ENCODE assay signal across 21 cellular contexts in genomic region chr2:205880048-205880447, GRCh38.
"Had no signal": no experiment of that assay in that cellular context is flagged by ENCODE, and none has a peak within 500 bp of the region (broad histone marks: within the 10 kb centered on the region; RNA-seq: fewer than 3 reads in every experiment).

No MANE protein-coding gene starts in this region.

- H3K4me1 ChIP-seq: esophagus squamous epithelium, gastrocnemius medialis, heart left ventricle, left ventricle myocardium inferior, lower lobe of right lung had no signal

- H3K4me3 ChIP-seq: coronary artery, esophagus squamous epithelium, gastrocnemius medialis, heart left ventricle, hepatocyte, left ventricle myocardium inferior, lower lobe of right lung, mucosa of descending colon had no signal

- H3K27me3 ChIP-seq: esophagus squamous epithelium, heart left ventricle, hepatocyte had no signal

- H3K27ac ChIP-seq: coronary artery, dorsolateral prefrontal cortex, esophagus squamous epithelium, gastrocnemius medialis, heart left ventricle, hepatocyte, left ventricle myocardium inferior, lower lobe of right lung had no signal

- H3K9me3 ChIP-seq: esophagus squamous epithelium, gastrocnemius medialis, heart left ventricle, left ventricle myocardium inferior, lower lobe of right lung, mucosa of descending colon had no signal

- H3K36me3 ChIP-seq: esophagus squamous epithelium, gastrocnemius medialis, heart left ventricle, left ventricle myocardium inferior, lower lobe of right lung had no signal

- DNase-seq: dermis blood vessel endothelial cell; effector CD4-positive, alpha-beta T cell; effector memory CD4-positive, alpha-beta T cell; esophagus squamous epithelium; foreskin fibroblast; foreskin melanocyte; gastrocnemius medialis; heart left ventricle; immature natural killer cell; islet precursor cell; kidney; kidney glomerular epithelial cell; left colon; left ventricle myocardium inferior; lower lobe of right lung; mesenchymal stem cell; mucosa of descending colon; naive B cell had no signal
